10 cellular contexts compared by ENCODE assay signal in genomic region chr1:22141493-22141892, GRCh38. TPM values are rescaled to one million over a fixed set of nuclear protein-coding genes. Genes with fewer than 3 reads are reported as not detected.
DNase-seq lines count a peak whose midpoint lies in the region; ATAC-seq and TF ChIP-seq lines count a peak whose summit lies in the region.
"Had no signal": no experiment of that assay in that cellular context is flagged by ENCODE, and none has a peak within 500 bp of the region (broad histone marks: within the 10 kb centered on the region; RNA-seq: fewer than 3 reads in every experiment).

No MANE protein-coding gene starts in this region.

- H3K27ac ChIP-seq in iPS-18a (ENCODE audit: low read length) = no peak overlapping the region
- H3K27ac ChIP-seq in gastrocnemius medialis = no peak overlapping the region

- no peak overlapping the region for H3K27ac Mint-ChIP-seq in activated B cell treated with CpG ODN at 0.5 μM for 24 hours

- TF ChIP-seq CTCF in activated B cell treated with CpG ODN at 0.5 μM for 24 hours (IDR thresholded peaks at IDR 0.05) = no peak
- TF ChIP-seq CTCF in gastrocnemius medialis (IDR thresholded peaks at IDR 0.05 in 4 of 5, conservative IDR thresholded peaks at IDR 0.05 in 1 of 5) = no peak

- peaks cover 22% of the 10 kb centered on the region for H3K4me1 Mint-ChIP-seq in activated B cell treated with CpG ODN at 0.5 μM for 24 hours

- H3K9me3 Mint-ChIP-seq in activated B cell treated with CpG ODN at 0.5 μM for 24 hours = no peaks in the 10 kb centered on the region

- peaks cover 34% of the 10 kb centered on the region for H3K27me3 Mint-ChIP-seq in activated B cell treated with CpG ODN at 0.5 μM for 24 hours

- H3K27me3 ChIP-seq in iPS-18a (ENCODE audit: control insufficient read depth, insufficient read depth, low read length) (peaks cover 39% of the 10 kb centered on the region), gastrocnemius medialis (no peaks in the 10 kb centered on the region)
- H3K27me3 ChIP-seq: adrenal gland had no signal

- peak overlapping the region; percentile 59 for H3K4me3 ChIP-seq in iPS-18a (ENCODE audit: low read length)
- peak overlapping the region in 3 of 4 donors; percentile 62 to 77 (median 62) for H3K4me3 ChIP-seq in gastrocnemius medialis

- DNase-seq in NCI-H146 (lab: John Stamatoyannopoulos, UW) (peak; percentile 28), NCI-H146 treated with DMSO at 0.1 percent for 48 hours (lab: John Stamatoyannopoulos, UW; ENCODE audit: unreplicated experiment) (no peak), activated B cell treated with CpG ODN at 0.5 μM for 24 hours (no peak), gastrocnemius medialis (no peak), NCI-H1105 (lab: John Stamatoyannopoulos, UW) (no peak)
- DNase-seq in stimulated activated CD4-positive, alpha-beta T cell treated with anti-CD3 and anti-CD28 coated beads, Interleukin-4, amount 100 ng/mL, for 4 hours = no peak
- DNase-seq: NCI-H1092 had no signal

- peaks cover 31% of the 10 kb centered on the region for H3K4me1 ChIP-seq in iPS-18a (ENCODE audit: control insufficient read depth, low read depth, low read length)
- H3K4me1 ChIP-seq in gastrocnemius medialis = peaks cover 6% of the 10 kb centered on the region in 2 donors

- no peaks in the 10 kb centered on the region for H3K36me3 ChIP-seq in iPS-18a (ENCODE audit: control insufficient read depth, low read depth, low read length)
- H3K36me3 ChIP-seq in gastrocnemius medialis = no peaks in the 10 kb centered on the region
- H3K36me3 ChIP-seq: adrenal gland had no signal

- intact Hi-C loops in activated B cell treated with CpG ODN at 0.5 μM for 24 hours (cut with micrococcal nuclease) (no loop called here), gastrocnemius medialis (cut with DNase I; ENCODE audit: low total_unique reads) (no loop called here)

- peak overlapping the region; percentile 3 for H3K9ac ChIP-seq in iPS-18a (ENCODE audit: low read length)

- no peaks in the 10 kb centered on the region for H3K36me3 Mint-ChIP-seq in activated B cell treated with CpG ODN at 0.5 μM for 24 hours (ENCODE audit: low read depth)

- no peak for TF ChIP-seq POLR2A in gastrocnemius medialis (IDR thresholded peaks at IDR 0.05)

- POLR2A ChIA-PET in activated B cell treated with CpG ODN at 0.5 μM for 24 hours (lab: Charles Lee) = interaction anchor here (0.7 to 1.2 kb wide), 2 partner anchors 35 to 117 kb away, joined by 3 to 5 read pairs; no protein-coding TSS in a partner anchor

- peak overlapping the region; percentile 80 for H3K4me3 Mint-ChIP-seq in activated B cell treated with CpG ODN at 0.5 μM for 24 hours

- no peaks in the 10 kb centered on the region for H3K9me3 ChIP-seq in iPS-18a (ENCODE audit: control insufficient read depth, low read depth, low read length)
- no peaks in the 10 kb centered on the region for H3K9me3 ChIP-seq in gastrocnemius medialis
- H3K9me3 ChIP-seq: adrenal gland had no signal

- ATAC-seq in activated B cell treated with CpG ODN at 0.5 μM for 24 hours (ENCODE audit: low read depth) (no peak), gastrocnemius medialis (no peak), GM19351 (IDR thresholded peaks at IDR 0.05; ENCODE audit: unreplicated experiment) (no peak)

- in situ Hi-C loops in gastrocnemius medialis (cut with MboI; ENCODE audit: low sequenced_read_pairs in 4 of 4) = no loop called here

- CTCF ChIA-PET in activated B cell treated with CpG ODN at 0.5 μM for 24 hours (lab: Charles Lee) = interaction anchor here (0.7 to 1.0 kb wide), 2 partner anchors 11 to 48 kb away, joined by 3 read pairs; no protein-coding TSS in a partner anchor

RNA-seq across cellular contexts. Expression of gene WNT4, which starts 1.4 kb away (rescaled TPM):
- 6.5 and 7.9 TPM in 2 replicates for total RNA-seq in activated B cell treated with CpG ODN at 0.5 μM for 24 hours
- 1 to 10 TPM in 1 of 4 donors, under 1 TPM in 1, not detected in 2; 0.42 to 1.1 TPM for total RNA-seq in gastrocnemius medialis
